ENCODE assay signal across 23 cellular contexts in the genomic region with DNA sequence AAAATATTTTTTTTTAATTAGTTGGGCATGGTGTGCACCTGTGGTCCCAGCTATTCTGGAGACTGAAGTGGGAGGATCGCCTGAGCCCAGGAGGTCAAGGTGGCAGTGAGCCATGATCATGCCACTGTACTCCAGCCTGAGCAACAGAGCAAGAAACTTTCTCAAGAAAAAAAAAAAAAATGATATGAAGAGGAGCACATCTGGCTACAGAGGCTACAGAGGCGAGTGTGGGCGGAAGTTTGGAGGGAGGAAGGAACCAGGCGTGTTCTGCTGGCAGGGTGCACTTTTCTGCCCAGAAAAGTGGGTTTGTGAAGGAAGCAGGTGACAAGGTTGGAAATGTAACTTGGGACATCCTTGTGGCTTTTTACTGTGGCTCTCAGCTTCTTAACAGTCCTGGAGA.
DNase-seq lines count a peak whose midpoint lies in the region; ATAC-seq and TF ChIP-seq lines count a peak whose summit lies in the region.
"Had no signal": no experiment of that assay in that cellular context is flagged by ENCODE, and none has a peak within 500 bp of the region (broad histone marks: within the 10 kb centered on the region; RNA-seq: fewer than 3 reads in every experiment).

No MANE protein-coding gene starts in this region.

- peaks cover 4 to 9% of the 10 kb centered on the region in 2 donors for H3K4me1 ChIP-seq in gastrocnemius medialis

- no peak overlapping the region for H3K4me3 Mint-ChIP-seq in T-helper 1 cell treated with Interleukin-12 subunit alpha and Interleukin-12 subunit beta and Interleukin-4 antibody, amounts not matched to agents 30 μg/mL and 1 μg/mL, for 36 hours
- H3K4me3 Mint-ChIP-seq in HFFc6: no peak overlapping the region
- H3K4me3 Mint-ChIP-seq in activated CD8-positive, alpha-beta T cell treated with anti-CD3 and anti-CD28 coated beads, Interleukin-2, amount 10 ng/mL, durations not matched to agents 7 days and 5 days: no peak overlapping the region
- peak overlapping the region; percentile 44 for H3K4me3 Mint-ChIP-seq in natural killer cell treated with Interleukin-12 subunit alpha and Interleukin-12 subunit beta and Interleukin-15 and Interleukin-18, amount 100 ng/mL, for 72 hours

- H3K36me3 Mint-ChIP-seq in T-helper 1 cell treated with Interleukin-12 subunit alpha and Interleukin-12 subunit beta and Interleukin-4 antibody, amounts not matched to agents 30 μg/mL and 1 μg/mL, for 36 hours (ENCODE audit: low read depth): no peaks in the 10 kb centered on the region
- H3K36me3 Mint-ChIP-seq in HFFc6 (ENCODE audit: low read depth): no peaks in the 10 kb centered on the region
- H3K36me3 Mint-ChIP-seq in activated CD8-positive, alpha-beta T cell treated with anti-CD3 and anti-CD28 coated beads, Interleukin-2, amount 10 ng/mL, durations not matched to agents 7 days and 5 days (ENCODE audit: low read depth): no peaks in the 10 kb centered on the region
- H3K36me3 Mint-ChIP-seq in natural killer cell treated with Interleukin-12 subunit alpha and Interleukin-12 subunit beta and Interleukin-15 and Interleukin-18, amount 100 ng/mL, for 72 hours: no peaks in the 10 kb centered on the region
- H3K36me3 Mint-ChIP-seq: naive thymus-derived CD4-positive, alpha-beta T cell had no signal

- H3K27ac ChIP-seq in gastrocnemius medialis: no peak overlapping the region
- H3K27ac ChIP-seq: 22Rv1, SK-N-MC had no signal

- peaks cover 0 to 8% (median 4%) of the 10 kb centered on the region in 3 donors for H3K27me3 ChIP-seq in gastrocnemius medialis
- H3K27me3 ChIP-seq: BE2C, esophagus squamous epithelium had no signal

- POLR2A ChIA-PET in activated CD8-positive, alpha-beta T cell treated with anti-CD3 and anti-CD28 coated beads, Interleukin-2, amount 10 ng/mL, durations not matched to agents 7 days and 5 days (lab: Charles Lee): interaction anchor here (0.6 to 1.5 kb wide), 2 partner anchors 13 to 341 kb away, joined by 3 to 5 read pairs; partner anchors contain the start of gene BFSP1

- CTCF ChIA-PET in activated CD8-positive, alpha-beta T cell treated with anti-CD3 and anti-CD28 coated beads, Interleukin-2, amount 10 ng/mL, durations not matched to agents 7 days and 5 days (lab: Charles Lee): interaction anchor here (0.8 kb wide), 1 partner anchor 331 kb away, joined by 3 read pairs; no protein-coding TSS in a partner anchor

- intact Hi-C loops in gastrocnemius medialis (cut with DNase I; ENCODE audit: low total_unique reads): no loop called here

- H3K9me3 ChIP-seq in gastrocnemius medialis: no peaks in the 10 kb centered on the region
- H3K9me3 ChIP-seq: BE2C, esophagus squamous epithelium had no signal

- peaks cover 17% of the 10 kb centered on the region for H3K27me3 Mint-ChIP-seq in T-helper 1 cell treated with Interleukin-12 subunit alpha and Interleukin-12 subunit beta and Interleukin-4 antibody, amounts not matched to agents 30 μg/mL and 1 μg/mL, for 36 hours (ENCODE audit: low read depth)
- H3K27me3 Mint-ChIP-seq in HFFc6 (ENCODE audit: insufficient read depth): peaks cover 4% of the 10 kb centered on the region; the same call in 1 of the 2 replicates
- H3K27me3 Mint-ChIP-seq in activated CD8-positive, alpha-beta T cell treated with anti-CD3 and anti-CD28 coated beads, Interleukin-2, amount 10 ng/mL, durations not matched to agents 7 days and 5 days (ENCODE audit: low read depth): peaks cover 21% of the 10 kb centered on the region
- H3K27me3 Mint-ChIP-seq in natural killer cell treated with Interleukin-12 subunit alpha and Interleukin-12 subunit beta and Interleukin-15 and Interleukin-18, amount 100 ng/mL, for 72 hours: peaks cover 13 to 15% of the 10 kb centered on the region in 2 donors

- no peak overlapping the region for H3K4me3 ChIP-seq in gastrocnemius medialis
- H3K4me3 ChIP-seq: esophagus squamous epithelium, SK-N-MC, skin epidermis had no signal

- no peak for TF ChIP-seq POLR2A in gastrocnemius medialis (IDR thresholded peaks at IDR 0.05)

- no peaks in the 10 kb centered on the region for H3K36me3 ChIP-seq in gastrocnemius medialis
- H3K36me3 ChIP-seq: BE2C, esophagus squamous epithelium had no signal

- in situ Hi-C loops in gastrocnemius medialis (cut with MboI; ENCODE audit: low sequenced_read_pairs in 4 of 4): no loop called here

- TF ChIP-seq CTCF in HFFc6 (IDR thresholded peaks at IDR 0.05): no peak
- TF ChIP-seq CTCF in gastrocnemius medialis (IDR thresholded peaks at IDR 0.05 in 4 of 5, conservative IDR thresholded peaks at IDR 0.05 in 1 of 5): no peak

- H3K9me3 Mint-ChIP-seq in T-helper 1 cell treated with Interleukin-12 subunit alpha and Interleukin-12 subunit beta and Interleukin-4 antibody, amounts not matched to agents 30 μg/mL and 1 μg/mL, for 36 hours: no peaks in the 10 kb centered on the region
- H3K9me3 Mint-ChIP-seq in HFFc6: no peaks in the 10 kb centered on the region
- H3K9me3 Mint-ChIP-seq in activated CD8-positive, alpha-beta T cell treated with anti-CD3 and anti-CD28 coated beads, Interleukin-2, amount 10 ng/mL, durations not matched to agents 7 days and 5 days (ENCODE audit: insufficient read depth): no peaks in the 10 kb centered on the region
- no peaks in the 10 kb centered on the region for H3K9me3 Mint-ChIP-seq in natural killer cell treated with Interleukin-12 subunit alpha and Interleukin-12 subunit beta and Interleukin-15 and Interleukin-18, amount 100 ng/mL, for 72 hours
- H3K9me3 Mint-ChIP-seq: naive thymus-derived CD4-positive, alpha-beta T cell had no signal

- no peak for ATAC-seq in activated CD8-positive, alpha-beta T cell treated with anti-CD3 and anti-CD28 coated beads, Interleukin-2, amount 10 ng/mL, durations not matched to agents 7 days and 5 days
- ATAC-seq in natural killer cell treated with Interleukin-12 subunit alpha and Interleukin-12 subunit beta and Interleukin-15 and Interleukin-18, amount 100 ng/mL, for 72 hours: no peak
- ATAC-seq in gastrocnemius medialis: no peak
- ATAC-seq: activated T-cell treated with anti-CD3 and anti-CD28 coated beads, Interleukin-2, amount 50 U/mL, for 72 hours; naive thymus-derived CD4-positive, alpha-beta T cell; Panc1 had no signal

- peak overlapping the region; percentile 21 for H3K27ac Mint-ChIP-seq in T-helper 1 cell treated with Interleukin-12 subunit alpha and Interleukin-12 subunit beta and Interleukin-4 antibody, amounts not matched to agents 30 μg/mL and 1 μg/mL, for 36 hours
- peak overlapping the region; percentile 59 for H3K27ac Mint-ChIP-seq in HFFc6
- peak overlapping the region; percentile 64 for H3K27ac Mint-ChIP-seq in activated CD8-positive, alpha-beta T cell treated with anti-CD3 and anti-CD28 coated beads, Interleukin-2, amount 10 ng/mL, durations not matched to agents 7 days and 5 days
- peak overlapping the region; percentile 38 to 80 for H3K27ac Mint-ChIP-seq in natural killer cell treated with Interleukin-12 subunit alpha and Interleukin-12 subunit beta and Interleukin-15 and Interleukin-18, amount 100 ng/mL, for 72 hours
- H3K27ac Mint-ChIP-seq: activated T-cell treated with anti-CD3 and anti-CD28 coated beads, Interleukin-2, amount 50 U/mL, for 72 hours had no signal

- peaks cover 5% of the 10 kb centered on the region for H3K4me1 Mint-ChIP-seq in T-helper 1 cell treated with Interleukin-12 subunit alpha and Interleukin-12 subunit beta and Interleukin-4 antibody, amounts not matched to agents 30 μg/mL and 1 μg/mL, for 36 hours (ENCODE audit: low read depth)
- H3K4me1 Mint-ChIP-seq in HFFc6 (ENCODE audit: low read depth): peaks cover 62% of the 10 kb centered on the region
- peaks cover 17% of the 10 kb centered on the region for H3K4me1 Mint-ChIP-seq in activated CD8-positive, alpha-beta T cell treated with anti-CD3 and anti-CD28 coated beads, Interleukin-2, amount 10 ng/mL, durations not matched to agents 7 days and 5 days (ENCODE audit: low read depth)
- peaks cover 9 to 12% of the 10 kb centered on the region in 2 donors for H3K4me1 Mint-ChIP-seq in natural killer cell treated with Interleukin-12 subunit alpha and Interleukin-12 subunit beta and Interleukin-15 and Interleukin-18, amount 100 ng/mL, for 72 hours (ENCODE audit: low read depth in 2 of 2)

- no peak for DNase-seq in T-helper 1 cell
- no peak for DNase-seq in HFFc6
- no peak for DNase-seq in activated CD8-positive, alpha-beta T cell treated with anti-CD3 and anti-CD28 coated beads, Interleukin-2, amount 10 ng/mL, durations not matched to agents 7 days and 5 days
- no peak for DNase-seq in natural killer cell treated with Interleukin-12 subunit alpha and Interleukin-12 subunit beta and Interleukin-15 and Interleukin-18, amount 100 ng/mL, for 72 hours (ENCODE audit: low spot score)
- DNase-seq in NOMO-1 treated with dmso at 0.1 percent for 144 hours (lab: John Stamatoyannopoulos, UW; ENCODE audit: unreplicated experiment): no peak
- no peak for DNase-seq in NCI-H2081 treated with DMSO at 0.1 percent for 48 hours (lab: John Stamatoyannopoulos, UW)
- DNase-seq in gastrocnemius medialis: no peak
- DNase-seq: activated CD4-positive, alpha-beta T cell treated with anti-CD3 and anti-CD28 coated beads, Interleukin-2, amount 50 U/mL, for 48 hours; activated T-cell treated with anti-CD3 and anti-CD28 coated beads, Interleukin-2, amount 50 U/mL, for 72 hours; BE2C; central memory CD4-positive, alpha-beta T cell; DMS 273 treated with DMSO at 0.1 percent for 48 hours; effector CD4-positive, alpha-beta T cell; esophagus squamous epithelium; naive thymus-derived CD4-positive, alpha-beta T cell; NCI-H1436; posterior cingulate gyrus; stimulated activated CD4-positive, alpha-beta T cell treated with anti-CD3 and anti-CD28 coated beads, Interleukin-2, amount 100 ng/mL, for 48 hours had no signal
